In genomic region chr12:44774815-44775411, GRCh38 we compare ENCODE assay signal across 8 cellular contexts.
DNase-seq lines count a peak whose midpoint lies in the region; ATAC-seq and TF ChIP-seq lines count a peak whose summit lies in the region.

No MANE protein-coding gene starts in this region.

- POLR2A ChIA-PET in CD4-positive, alpha-beta T cell (lab: Charles Lee) = interaction anchor here (1.0 to 1.1 kb wide), 2 partner anchors 14 to 101 kb away, joined by 4 to 7 read pairs; partner anchors contain the start of gene NELL2
- POLR2A ChIA-PET in OCI-LY7 (lab: Charles Lee) = interaction anchor here (0.7 kb wide), 1 partner anchor 35 kb away, joined by 4 read pairs; no protein-coding TSS in a partner anchor

- H3K9me2 ChIP-seq in OCI-LY7 (ENCODE audit: insufficient read depth, low read length) = no peaks in the 10 kb centered on the region

- no peaks in the 10 kb centered on the region for H3K4me1 ChIP-seq in OCI-LY7 (ENCODE audit: insufficient read depth, low read length, poor library complexity, severe bottlenecking)

- H3K79me2 ChIP-seq in OCI-LY7 (ENCODE audit: insufficient read depth, low read depth, low read length) = no peaks in the 10 kb centered on the region

- peak; percentile 43 to 68 (median 54) for DNase-seq in CD4-positive, alpha-beta T cell
- DNase-seq in OCI-LY7 (ENCODE audit: low spot score) (peak; percentile 47), iPS-NIHi11 (ENCODE audit: low spot score) (peak; percentile 60), HuH-7.5 (ENCODE audit: low spot score) (no peak)
- peak; percentile 84 for DNase-seq in activated effector memory CD4-positive, alpha-beta T cell treated with anti-CD3 and anti-CD28 coated beads, Interleukin-2, amount 50 U/mL, for 16 hours
- peak; percentile 3 for DNase-seq in stimulated activated CD8-positive, alpha-beta memory T cell treated with anti-CD3 and anti-CD28 coated beads, Interleukin-12 subunit alpha, Interleukin-12 subunit beta, amount 100 ng/mL, for 24 hours (ENCODE audit: extremely low read depth)

- H3K27me3 Mint-ChIP-seq in CD4-positive, alpha-beta T cell = no peaks in the 10 kb centered on the region

- H3K27ac ChIP-seq in CD4-positive, alpha-beta T cell (ENCODE audit: low read depth, low read length) = no peak overlapping the region
- no peak overlapping the region for H3K27ac ChIP-seq in OCI-LY7 (ENCODE audit: low read depth, low read length, poor library complexity, severe bottlenecking)

- H3K36me3 Mint-ChIP-seq in CD4-positive, alpha-beta T cell (ENCODE audit: low read depth) = peaks cover 62% of the 10 kb centered on the region

- H3K36me3 ChIP-seq in OCI-LY7 (ENCODE audit: insufficient read depth, low read length) = no peaks in the 10 kb centered on the region

- TF ChIP-seq CTCF in CD4-positive, alpha-beta T cell (IDR thresholded peaks at IDR 0.05) = peak; percentile 91
- peak; percentile 93 for TF ChIP-seq CTCF in OCI-LY7 (conservative IDR thresholded peaks at IDR 0.05; ENCODE audit: low read length)

- CTCF ChIA-PET in CD4-positive, alpha-beta T cell (lab: Charles Lee) = interaction anchor here (0.6 to 3.2 kb wide), 14 partner anchors 10 to 166 kb away, joined by 3 to 13 read pairs (median 6); partner anchors contain the start of gene NELL2
- CTCF ChIA-PET in OCI-LY7 (lab: Charles Lee; ENCODE audit: unreplicated experiment) = no interaction called here

- no peak overlapping the region for H2AFZ ChIP-seq in OCI-LY7 (ENCODE audit: low read length)

- no peaks in the 10 kb centered on the region for H3K9me3 Mint-ChIP-seq in CD4-positive, alpha-beta T cell

- H3K9me3 ChIP-seq in CD4-positive, alpha-beta T cell (ENCODE audit: control insufficient read depth, low read length) = no peaks in the 10 kb centered on the region
- no peaks in the 10 kb centered on the region for H3K9me3 ChIP-seq in OCI-LY7 (ENCODE audit: low read length)

- intact Hi-C loops in CD4-positive, alpha-beta T cell (cut with DNase I, micrococcal nuclease) = loop anchor here (1.0 to 10.0 kb wide), 6 partner anchors 37 to 760 kb away; no protein-coding TSS in a partner anchor
- intact Hi-C loops in OCI-LY7 (cut with micrococcal nuclease; ENCODE audit: unreplicated experiment) = loop anchor here (2.0 to 5.0 kb wide), 2 partner anchors 97 to 156 kb away; no protein-coding TSS in a partner anchor

- no peak overlapping the region for H3K4me2 ChIP-seq in OCI-LY7 (ENCODE audit: low read length)

- no peak overlapping the region for H3K4me3 Mint-ChIP-seq in CD4-positive, alpha-beta T cell

- H3K4me3 ChIP-seq in OCI-LY7 (ENCODE audit: low read depth, low read length, poor library complexity, severe bottlenecking) = no peak overlapping the region

- H3K4me1 Mint-ChIP-seq in CD4-positive, alpha-beta T cell (ENCODE audit: low read depth) = peaks cover 4% of the 10 kb centered on the region

- H3K27ac Mint-ChIP-seq in CD4-positive, alpha-beta T cell = no peak overlapping the region

- H4K20me1 ChIP-seq in OCI-LY7 (ENCODE audit: insufficient read depth, low read length) = no peaks in the 10 kb centered on the region

- no peaks in the 10 kb centered on the region for H3K27me3 ChIP-seq in CD4-positive, alpha-beta T cell (ENCODE audit: control insufficient read depth, insufficient read depth, low read length)

- BruUV-seq in OCI-LY7 (replicated peaks; lab: Mats Ljungman, UMichigan) = no TSS peak

- no peak for ATAC-seq in CD4-positive, alpha-beta T cell (ENCODE audit: poor library complexity)
- ATAC-seq in GM21529 (IDR thresholded peaks at IDR 0.05; ENCODE audit: unreplicated experiment) (peak; percentile 77), GM19467 (IDR thresholded peaks at IDR 0.05; ENCODE audit: unreplicated experiment) (no peak)
